ENCODE assay signal across 2 cellular contexts in the genomic region with DNA sequence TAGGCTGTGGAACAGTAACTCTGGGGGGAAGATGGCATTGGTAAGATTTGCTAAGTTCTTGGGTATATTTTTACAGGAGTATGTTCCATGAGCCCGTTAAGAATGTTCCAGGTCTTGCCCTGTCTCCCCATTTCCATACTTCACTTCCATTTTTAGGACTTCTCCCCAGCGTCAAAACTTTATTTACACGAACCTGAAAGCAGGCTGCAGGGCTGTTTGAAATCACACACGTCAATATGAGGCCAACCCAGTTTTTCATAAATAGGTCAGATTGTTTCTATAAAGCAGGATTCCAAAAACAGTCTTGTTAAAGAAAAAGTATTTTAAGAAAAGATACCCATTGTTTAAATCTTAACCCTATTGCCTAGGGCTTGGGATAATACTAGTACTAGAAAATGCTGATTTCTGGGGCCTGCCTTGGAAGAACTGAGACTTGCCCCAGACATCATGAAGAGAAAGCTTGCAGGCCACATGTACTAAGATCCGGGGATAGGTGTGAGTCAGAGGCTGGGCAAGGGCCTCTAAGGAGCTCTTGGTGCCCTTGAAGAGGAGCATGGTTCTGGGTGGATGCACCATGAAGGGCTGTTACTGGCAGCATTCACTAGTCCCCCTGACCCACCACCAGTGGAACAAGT.
TF ChIP-seq lines count a peak whose summit lies in the region.

No MANE protein-coding gene starts in this region.

TF ChIP-seq in HCT116, 20 proteins besides CTCF, POLR2A, EP300 and RAD21:
- TF ChIP-seq ZFX (IDR thresholded peaks at IDR 0.05) (no peak), ELF1 (IDR thresholded peaks at IDR 0.05; ENCODE audit: borderline replicate concordance, low read depth) (no peak), SP1 (IDR thresholded peaks at IDR 0.05; ENCODE audit: low read depth) (no peak), EGR1 (IDR thresholded peaks at IDR 0.05; ENCODE audit: low read depth) (no peak), JUND (IDR thresholded peaks at IDR 0.05) (peak; percentile 23; the same call in 1 of the 2 replicates), SIN3A (IDR thresholded peaks at IDR 0.05; ENCODE audit: low read depth) (no peak), ZNF274 (IDR thresholded peaks at IDR 0.05; ENCODE audit: low read depth, low read length) (no peak), EZH2phosphoT487 (IDR thresholded peaks at IDR 0.05; ENCODE audit: borderline replicate concordance) (no peak), CBX3 (IDR thresholded peaks at IDR 0.05; ENCODE audit: low read depth) (peak; percentile 53; the same call in 1 of the 2 replicates), YY1 (IDR thresholded peaks at IDR 0.05; ENCODE audit: extremely low read depth, insufficient replicate concordance, low read depth, low read length) (no peak)
- TF ChIP-seq, protein P1, sequence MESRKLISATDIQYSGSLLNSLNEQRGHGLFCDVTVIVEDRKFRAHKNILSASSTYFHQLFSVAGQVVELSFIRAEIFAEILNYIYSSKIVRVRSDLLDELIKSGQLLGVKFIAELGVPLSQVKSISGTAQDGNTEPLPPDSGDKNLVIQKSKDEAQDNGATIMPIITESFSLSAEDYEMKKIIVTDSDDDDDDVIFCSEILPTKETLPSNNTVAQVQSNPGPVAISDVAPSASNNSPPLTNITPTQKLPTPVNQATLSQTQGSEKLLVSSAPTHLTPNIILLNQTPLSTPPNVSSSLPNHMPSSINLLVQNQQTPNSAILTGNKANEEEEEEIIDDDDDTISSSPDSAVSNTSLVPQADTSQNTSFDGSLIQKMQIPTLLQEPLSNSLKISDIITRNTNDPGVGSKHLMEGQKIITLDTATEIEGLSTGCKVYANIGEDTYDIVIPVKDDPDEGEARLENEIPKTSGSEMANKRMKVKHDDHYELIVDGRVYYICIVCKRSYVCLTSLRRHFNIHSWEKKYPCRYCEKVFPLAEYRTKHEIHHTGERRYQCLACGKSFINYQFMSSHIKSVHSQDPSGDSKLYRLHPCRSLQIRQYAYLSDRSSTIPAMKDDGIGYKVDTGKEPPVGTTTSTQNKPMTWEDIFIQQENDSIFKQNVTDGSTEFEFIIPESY (IDR thresholded peaks at IDR 0.05; ENCODE audit: extremely low read depth, insufficient replicate concordance, low read length) = no peak
- TF ChIP-seq, protein P2, sequence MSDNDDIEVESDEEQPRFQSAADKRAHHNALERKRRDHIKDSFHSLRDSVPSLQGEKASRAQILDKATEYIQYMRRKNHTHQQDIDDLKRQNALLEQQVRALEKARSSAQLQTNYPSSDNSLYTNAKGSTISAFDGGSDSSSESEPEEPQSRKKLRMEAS (IDR thresholded peaks at IDR 0.05) = peak; percentile 84
TF ChIP-seq in HCT116: peak in this region for 3.

TF ChIP-seq in HepG2, 621 proteins besides CTCF, POLR2A, EP300 and RAD21:
- TF ChIP-seq CHD4 (IDR thresholded peaks at IDR 0.05; ENCODE audit: borderline replicate concordance, low read length) = no peak
- TF ChIP-seq, protein P3, sequence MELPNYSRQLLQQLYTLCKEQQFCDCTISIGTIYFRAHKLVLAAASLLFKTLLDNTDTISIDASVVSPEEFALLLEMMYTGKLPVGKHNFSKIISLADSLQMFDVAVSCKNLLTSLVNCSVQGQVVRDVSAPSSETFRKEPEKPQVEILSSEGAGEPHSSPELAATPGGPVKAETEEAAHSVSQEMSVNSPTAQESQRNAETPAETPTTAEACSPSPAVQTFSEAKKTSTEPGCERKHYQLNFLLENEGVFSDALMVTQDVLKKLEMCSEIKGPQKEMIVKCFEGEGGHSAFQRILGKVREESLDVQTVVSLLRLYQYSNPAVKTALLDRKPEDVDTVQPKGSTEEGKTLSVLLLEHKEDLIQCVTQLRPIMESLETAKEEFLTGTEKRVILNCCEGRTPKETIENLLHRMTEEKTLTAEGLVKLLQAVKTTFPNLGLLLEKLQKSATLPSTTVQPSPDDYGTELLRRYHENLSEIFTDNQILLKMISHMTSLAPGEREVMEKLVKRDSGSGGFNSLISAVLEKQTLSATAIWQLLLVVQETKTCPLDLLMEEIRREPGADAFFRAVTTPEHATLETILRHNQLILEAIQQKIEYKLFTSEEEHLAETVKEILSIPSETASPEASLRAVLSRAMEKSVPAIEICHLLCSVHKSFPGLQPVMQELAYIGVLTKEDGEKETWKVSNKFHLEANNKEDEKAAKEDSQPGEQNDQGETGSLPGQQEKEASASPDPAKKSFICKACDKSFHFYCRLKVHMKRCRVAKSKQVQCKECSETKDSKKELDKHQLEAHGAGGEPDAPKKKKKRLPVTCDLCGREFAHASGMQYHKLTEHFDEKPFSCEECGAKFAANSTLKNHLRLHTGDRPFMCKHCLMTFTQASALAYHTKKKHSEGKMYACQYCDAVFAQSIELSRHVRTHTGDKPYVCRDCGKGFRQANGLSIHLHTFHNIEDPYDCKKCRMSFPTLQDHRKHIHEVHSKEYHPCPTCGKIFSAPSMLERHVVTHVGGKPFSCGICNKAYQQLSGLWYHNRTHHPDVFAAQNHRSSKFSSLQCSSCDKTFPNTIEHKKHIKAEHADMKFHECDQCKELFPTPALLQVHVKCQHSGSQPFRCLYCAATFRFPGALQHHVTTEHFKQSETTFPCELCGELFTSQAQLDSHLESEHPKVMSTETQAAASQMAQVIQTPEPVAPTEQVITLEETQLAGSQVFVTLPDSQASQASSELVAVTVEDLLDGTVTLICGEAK (IDR thresholded peaks at IDR 0.05) = no peak
- TF ChIP-seq, protein P3 (CRISPR knock-in tag; IDR thresholded peaks at IDR 0.05) = peak; percentile 69
